Comparison of ENCODE assay signal across 9 cellular contexts in genomic region chr3:11154953-11155325, GRCh38. TPM values are rescaled to one million over a fixed set of nuclear protein-coding genes. Genes with fewer than 3 reads are reported as not detected.
A peak's percentile ranks its signal among the peaks of the same experiment; 100 is the strongest.
DNase-seq lines count a peak whose midpoint lies in the region; ATAC-seq and TF ChIP-seq lines count a peak whose summit lies in the region.
"Had no signal": no experiment of that assay in that cellular context is flagged by ENCODE, and none has a peak within 500 bp of the region (broad histone marks: within the 10 kb centered on the region; RNA-seq: fewer than 3 reads in every experiment).

No MANE protein-coding gene starts in this region.

- no peaks in the 10 kb centered on the region for H3K36me3 ChIP-seq in cardiac muscle cell
- H3K36me3 ChIP-seq in mesodermal cell (ENCODE audit: control insufficient read depth, insufficient read depth, low read length) = no peaks in the 10 kb centered on the region
- H3K36me3 ChIP-seq in vagina = no peaks in the 10 kb centered on the region
- no peaks in the 10 kb centered on the region for H3K36me3 ChIP-seq in CD4-positive, alpha-beta memory T cell (ENCODE audit: insufficient read depth, low read length)

- CTCF ChIA-PET in CD4-positive, alpha-beta memory T cell (lab: Charles Lee; ENCODE audit: partially characterized antibody) = no interaction called here

- H3K4me1 Mint-ChIP-seq in CD4-positive, alpha-beta memory T cell = peaks cover 0 to 16% (median 1%) of the 10 kb centered on the region in 4 donors

- no peaks in the 10 kb centered on the region for H3K9me3 ChIP-seq in cardiac muscle cell (ENCODE audit: low read depth)
- H3K9me3 ChIP-seq in mesodermal cell (ENCODE audit: control insufficient read depth, low read length) = no peaks in the 10 kb centered on the region
- no peaks in the 10 kb centered on the region for H3K9me3 ChIP-seq in vagina
- no peaks in the 10 kb centered on the region for H3K9me3 ChIP-seq in CD4-positive, alpha-beta memory T cell (ENCODE audit: control insufficient read depth in 1 of 2, low read length in 2 of 2)

- H3K9me3 Mint-ChIP-seq in CD4-positive, alpha-beta memory T cell = no peaks in the 10 kb centered on the region

- no peak for TF ChIP-seq CTCF in cardiac muscle cell (IDR thresholded peaks at IDR 0.05; ENCODE audit: low read depth, low read length)
- TF ChIP-seq CTCF in coronary artery (IDR thresholded peaks at IDR 0.05) = no peak
- TF ChIP-seq CTCF in vagina (IDR thresholded peaks at IDR 0.05) = no peak

- TF ChIP-seq POLR2A in vagina (IDR thresholded peaks at IDR 0.05) = no peak

- no peak overlapping the region for H3K27ac Mint-ChIP-seq in CD4-positive, alpha-beta memory T cell

- no peaks in the 10 kb centered on the region for H3K36me3 Mint-ChIP-seq in CD4-positive, alpha-beta memory T cell

- H3K4me3 ChIP-seq in cardiac muscle cell = peak overlapping the region; percentile 30
- peak overlapping the region; percentile 87 for H3K4me3 ChIP-seq in coronary artery
- H3K4me3 ChIP-seq in mesodermal cell (ENCODE audit: extremely low read depth, insufficient read depth, low read length, poor library complexity, severe bottlenecking) = peak overlapping the region; percentile 41
- H3K4me3 ChIP-seq in vagina = peak overlapping the region; percentile 58 to 64
- no peak overlapping the region for H3K4me3 ChIP-seq in CD4-positive, alpha-beta memory T cell (ENCODE audit: low read length in 2 of 2)

- peak overlapping the region in 3 of 8 donors; percentile 11 to 52 (median 49) for H3K4me3 Mint-ChIP-seq in CD4-positive, alpha-beta memory T cell

- no peak for ATAC-seq in left ventricle myocardium superior
- no peak for ATAC-seq in HG03196 (IDR thresholded peaks at IDR 0.05; ENCODE audit: unreplicated experiment)

- POLR2A ChIA-PET in CD4-positive, alpha-beta memory T cell (lab: Charles Lee; ENCODE audit: partially characterized antibody) = no interaction called here

- DNase-seq in cardiac muscle cell (ENCODE audit: low read depth in 1 of 2, low spot score in 1 of 2) (peak in 1 of 2 donors; percentile 27), left ventricle myocardium superior (no peak), coronary artery (ENCODE audit: low spot score) (no peak), vagina (ENCODE audit: extremely low spot score in 2 of 2) (no peak), NCI-H1092 (lab: John Stamatoyannopoulos, UW) (no peak)
- no peak for DNase-seq in CD4-positive, alpha-beta memory T cell

- WGBS in mesodermal cell (ENCODE audit: insufficient coverage in 2 of 2), 2 experiments = 3 to 7% methylated on average over 7 to 8 of the region's 10 CpGs

- H3K4me1 ChIP-seq in cardiac muscle cell (ENCODE audit: low read depth) (peaks cover 9% of the 10 kb centered on the region), mesodermal cell (ENCODE audit: control insufficient read depth, insufficient read depth, low read length, poor library complexity, severe bottlenecking) (no peaks in the 10 kb centered on the region), vagina (peaks cover 33% of the 10 kb centered on the region)
- no peaks in the 10 kb centered on the region for H3K4me1 ChIP-seq in CD4-positive, alpha-beta memory T cell (ENCODE audit: insufficient read depth, low read length)

- H3K27me3 Mint-ChIP-seq in CD4-positive, alpha-beta memory T cell = peaks cover 39 to 53% of the 10 kb centered on the region in 2 donors

- intact Hi-C loops in left ventricle myocardium superior (cut with micrococcal nuclease) (no loop called here), vagina (cut with DNase I) (loop anchor here (10.0 kb wide), 1 partner anchor 180 kb away; no protein-coding TSS in a partner anchor)
- intact Hi-C loops in CD4-positive, alpha-beta memory T cell (cut with micrococcal nuclease) = no loop called here

- H3K27me3 ChIP-seq in cardiac muscle cell = peaks cover 92% of the 10 kb centered on the region
- H3K27me3 ChIP-seq in vagina = no peaks in the 10 kb centered on the region
- peaks cover 26% of the 10 kb centered on the region for H3K27me3 ChIP-seq in CD4-positive, alpha-beta memory T cell (ENCODE audit: insufficient read depth, low read length)

- no peak overlapping the region for H3K27ac ChIP-seq in cardiac muscle cell
- peak overlapping the region; percentile 82 to 92 for H3K27ac ChIP-seq in coronary artery
- H3K27ac ChIP-seq in mesodermal cell (ENCODE audit: low read depth, low read length, severe bottlenecking) = no peak overlapping the region
- H3K27ac ChIP-seq in vagina = peak overlapping the region; percentile 86
- no peak overlapping the region for H3K27ac ChIP-seq in CD4-positive, alpha-beta memory T cell (ENCODE audit: low read depth, low read length)

RNA-seq across cellular contexts. Expression of gene HRH1, which starts 0.6 kb away (rescaled TPM):
- total RNA-seq in cardiac muscle cell = not detected in 2 replicates
- not detected in 2 replicates for polyA plus RNA-seq in cardiac muscle cell
- 1.4 TPM for total RNA-seq in left ventricle myocardium superior
- 0.74 TPM for polyA plus RNA-seq in mesodermal cell (2013, experiment 1 of 2)
- polyA plus RNA-seq in mesodermal cell (2013, experiment 2 of 2) = 0.66 TPM
- 9.3 TPM for total RNA-seq in vagina
- total RNA-seq in CD4-positive, alpha-beta memory T cell = under 1 TPM; 0.58 to 0.81 TPM
- under 1 TPM in 1 of 2 donors, not detected in 1; 0.31 TPM for polyA plus RNA-seq in CD4-positive, alpha-beta memory T cell
- total RNA-seq: SK-MEL-5 had no signal

Comparison
In these comparisons a context has a peak if more than half of its experiments do, and no peak if none do; other contexts are left out.
1. H3K27ac ChIP-seq: peak in coronary artery (2 of 2) and vagina (single experiment); none in cardiac muscle cell (single experiment), mesodermal cell (single experiment) and CD4-positive, alpha-beta memory T cell (single experiment).
2. H3K4me3 ChIP-seq: peak in cardiac muscle cell (single experiment), coronary artery (single experiment), mesodermal cell (single experiment) and vagina (2 of 2); none in CD4-positive, alpha-beta memory T cell (0 of 2).